ENCODE assay signal across 17 cellular contexts in the genomic region with DNA sequence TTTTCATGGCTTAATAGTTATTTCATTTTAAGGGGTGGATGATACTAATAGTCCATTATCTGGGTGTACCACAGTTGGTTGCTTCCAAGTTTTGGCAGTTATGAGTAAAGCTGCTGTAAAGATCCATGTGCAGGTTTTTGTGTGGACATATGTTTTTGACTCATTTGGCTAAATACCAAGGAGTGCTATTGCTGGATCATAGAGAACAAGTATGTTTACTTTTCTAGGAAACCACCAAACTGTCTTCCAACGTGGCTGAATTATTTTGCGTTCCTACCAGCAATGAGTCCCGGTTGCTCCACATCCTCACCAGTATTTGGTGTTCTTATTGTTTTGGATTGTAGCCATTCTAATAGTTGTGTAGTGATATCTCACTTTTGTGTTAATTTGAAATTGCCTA.
A peak's percentile ranks its signal among the peaks of the same experiment; 100 is the strongest.
DNase-seq lines count a peak whose midpoint lies in the region; ATAC-seq and TF ChIP-seq lines count a peak whose summit lies in the region.
"Had no signal": no experiment of that assay in that cellular context is flagged by ENCODE, and none has a peak within 500 bp of the region (broad histone marks: within the 10 kb centered on the region; RNA-seq: fewer than 3 reads in every experiment).

No MANE protein-coding gene starts in this region.

- H3K4me3 Mint-ChIP-seq in glutamatergic neuron (ENCODE audit: unreplicated experiment): no peak overlapping the region
- H3K4me3 Mint-ChIP-seq: CD14-positive monocyte; T-helper 1 cell treated with Interleukin-12 subunit alpha and Interleukin-12 subunit beta and Interleukin-4 antibody, amounts not matched to agents 30 μg/mL and 1 μg/mL, for 36 hours had no signal

- H3K36me3 ChIP-seq in mucosa of rectum (ENCODE audit: control insufficient read depth in 2 of 2, insufficient read depth in 2 of 2, low read length in 2 of 2) (no peaks in the 10 kb centered on the region), upper lobe of right lung (no peaks in the 10 kb centered on the region)
- H3K36me3 ChIP-seq: lower lobe of right lung, ovary had no signal

- 44 to 45% methylated on average over 3 of the region's 3 CpGs for WGBS in lower leg skin, 2 donors

- H3K4me1 ChIP-seq in mucosa of rectum (ENCODE audit: control insufficient read depth in 2 of 2, insufficient read depth in 2 of 2, low read length in 2 of 2) (peaks cover 10 to 41% of the 10 kb centered on the region in 2 donors), upper lobe of right lung (no peaks in the 10 kb centered on the region)
- H3K4me1 ChIP-seq: lower lobe of right lung had no signal

- no peaks in the 10 kb centered on the region for H3K9me3 Mint-ChIP-seq in glutamatergic neuron (ENCODE audit: unreplicated experiment)

- H3K27ac ChIP-seq in coronary artery: peak overlapping the region; percentile 21 to 79
- H3K27ac ChIP-seq in mucosa of rectum (ENCODE audit: low read depth in 2 of 2, low read length in 2 of 2): peak overlapping the region; percentile 86
- no peak overlapping the region for H3K27ac ChIP-seq in upper lobe of right lung
- H3K27ac ChIP-seq: HL-60, lower lobe of right lung had no signal

- intact Hi-C loops in upper lobe of right lung (cut with DNase I) (no loop called here), lower leg skin (cut with DNase I; ENCODE audit: low total_unique reads) (no loop called here)

- TF ChIP-seq POLR2A in lower leg skin (IDR thresholded peaks at IDR 0.05): no peak

- no peak for ATAC-seq in upper lobe of right lung
- no peak for ATAC-seq in HG02884 (IDR thresholded peaks at IDR 0.05; ENCODE audit: unreplicated experiment)
- ATAC-seq: lower lobe of right lung; stimulated activated naive CD8-positive, alpha-beta T cell treated with anti-CD3 and anti-CD28 coated beads, Interleukin-15, Interleukin-2, amounts not matched to agents 100 U/mL and 50 U/mL, for 24 hours had no signal

- H3K4me1 Mint-ChIP-seq in glutamatergic neuron (ENCODE audit: low read depth, unreplicated experiment): peaks cover 9% of the 10 kb centered on the region

- H3K4me3 ChIP-seq in coronary artery (no peak overlapping the region), mucosa of rectum (ENCODE audit: low read length in 2 of 2) (no peak overlapping the region), upper lobe of right lung (no peak overlapping the region), lower leg skin (ENCODE audit: low read depth, poor library complexity, severe bottlenecking) (no peak overlapping the region)
- H3K4me3 ChIP-seq: lower lobe of right lung, ovary had no signal

- no peak overlapping the region for H3K9ac ChIP-seq in mucosa of rectum (ENCODE audit: low read depth in 1 of 2, low read length in 2 of 2)

- no peaks in the 10 kb centered on the region for H3K27me3 Mint-ChIP-seq in glutamatergic neuron (ENCODE audit: unreplicated experiment)

- peaks cover 2% of the 10 kb centered on the region for H3K36me3 Mint-ChIP-seq in glutamatergic neuron (ENCODE audit: unreplicated experiment)

- H3K27me3 ChIP-seq in mucosa of rectum (ENCODE audit: control insufficient read depth in 2 of 2, insufficient read depth in 2 of 2, low read length in 2 of 2) (no peaks in the 10 kb centered on the region), upper lobe of right lung (no peaks in the 10 kb centered on the region)
- H3K27me3 ChIP-seq: ovary had no signal

- peak; percentile 9 for DNase-seq in DMS 273 treated with DMSO at 0.1 percent for 48 hours (lab: John Stamatoyannopoulos, UW)
- DNase-seq in NCI-H446 (lab: John Stamatoyannopoulos, UW): peak; percentile 53 to 85
- DNase-seq in coronary artery (ENCODE audit: low spot score): no peak
- no peak for DNase-seq in upper lobe of right lung
- DNase-seq in lower leg skin (ENCODE audit: low spot score in 2 of 2): no peak
- DNase-seq in glutamatergic neuron: no peak
- DNase-seq: amygdala; lower lobe of right lung; NCI-H1417 treated with DMSO at 0.1 percent for 48 hours; ovary; stimulated activated CD4-positive, alpha-beta T cell treated with anti-CD3 and anti-CD28 coated beads, Interleukin-1b, Interleukin-23, amount 100 ng/mL, for 48 hours; stimulated activated naive CD8-positive, alpha-beta T cell treated with anti-CD3 and anti-CD28 coated beads, Interleukin-15, Interleukin-2, amounts not matched to agents 100 U/mL and 50 U/mL, for 24 hours had no signal

- H3K27ac Mint-ChIP-seq in glutamatergic neuron (ENCODE audit: unreplicated experiment): no peak overlapping the region
- H3K27ac Mint-ChIP-seq: T-helper 1 cell treated with Interleukin-12 subunit alpha and Interleukin-12 subunit beta and Interleukin-4 antibody, amounts not matched to agents 30 μg/mL and 1 μg/mL, for 36 hours had no signal

- H3K9me3 ChIP-seq in mucosa of rectum (ENCODE audit: control insufficient read depth in 2 of 2, low read length in 2 of 2): no peaks in the 10 kb centered on the region
- no peaks in the 10 kb centered on the region for H3K9me3 ChIP-seq in upper lobe of right lung
- H3K9me3 ChIP-seq: lower lobe of right lung, ovary had no signal

- TF ChIP-seq CTCF in coronary artery (IDR thresholded peaks at IDR 0.05) (no peak), upper lobe of right lung (IDR thresholded peaks at IDR 0.05) (no peak), lower leg skin (IDR thresholded peaks at IDR 0.05) (no peak), glutamatergic neuron (IDR thresholded peaks at IDR 0.05; ENCODE audit: partially characterized antibody, unreplicated experiment) (no peak)

Comparison
In these comparisons a context has a peak if more than half of its experiments do, and no peak if none do; other contexts are left out.
1. DNase-seq: peak in DMS 273 treated with DMSO at 0.1 percent for 48 hours (single experiment) and NCI-H446 (2 of 2); none in coronary artery (single experiment), upper lobe of right lung (single experiment), lower leg skin (0 of 2) and glutamatergic neuron (single experiment).